8 cellular contexts compared by ENCODE assay signal in the genomic region with DNA sequence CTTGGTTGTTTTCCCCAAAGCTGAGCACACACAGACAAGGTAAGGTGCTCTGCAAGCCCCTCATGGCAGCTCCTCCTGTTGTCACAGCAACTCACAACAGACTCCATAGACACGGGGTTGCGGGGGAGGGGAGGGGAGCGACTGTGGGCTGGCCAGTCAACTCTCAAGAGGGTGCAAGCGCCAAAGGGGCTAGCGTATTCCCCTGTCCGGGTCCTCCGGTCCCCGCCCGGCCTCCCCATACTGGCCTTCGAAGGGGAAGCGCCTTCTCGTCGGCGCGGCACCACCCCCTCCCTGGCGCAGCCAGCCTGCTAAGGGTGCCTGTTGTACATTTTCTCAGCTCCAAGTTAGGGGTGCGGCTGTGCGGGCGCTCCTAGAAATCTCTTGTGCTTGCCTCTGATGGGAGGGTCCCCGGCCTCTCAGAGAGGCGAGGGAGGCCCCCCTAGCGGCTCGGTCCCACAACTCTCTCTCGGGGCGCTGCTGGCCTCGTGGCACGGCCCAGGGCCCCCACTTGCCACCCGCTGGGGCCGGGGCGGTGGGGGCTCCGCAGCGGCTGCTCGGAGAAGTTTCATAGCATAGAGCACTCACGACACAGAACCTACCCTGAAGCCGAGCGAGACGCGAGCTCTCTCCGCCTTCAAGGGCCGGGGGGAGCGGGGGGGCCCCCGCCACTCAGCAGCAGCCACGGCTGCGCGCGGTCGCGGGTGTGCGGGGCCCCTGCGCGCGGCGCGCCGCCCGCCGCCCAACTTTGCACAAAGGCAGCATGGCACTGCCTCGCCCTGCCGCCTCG. TPM values are rescaled to one million over a fixed set of nuclear protein-coding genes. Genes with fewer than 3 reads are reported as not detected.
DNase-seq lines count a peak whose midpoint lies in the region; ATAC-seq lines count a peak whose summit lies in the region.

No MANE protein-coding gene starts in this region.

- H3K9ac ChIP-seq in adipocyte (ENCODE audit: low read length), result peak overlapping the region; percentile 94

- intact Hi-C loops in cardiac septum (cut with DNase I), result loop anchor here (2.0 kb wide), 1 partner anchor 43 kb away; no protein-coding TSS in a partner anchor

- H3K4me3 ChIP-seq in adipocyte (ENCODE audit: low read length), result peak overlapping the region; percentile 84

- no peaks in the 10 kb centered on the region for H3K36me3 ChIP-seq in adipocyte (ENCODE audit: control insufficient read depth, insufficient read depth, low read length, severe bottlenecking)

- peaks cover 41% of the 10 kb centered on the region for H3K4me1 ChIP-seq in adipocyte (ENCODE audit: control insufficient read depth, insufficient read depth, low read length)

- no peaks in the 10 kb centered on the region for H3K9me3 ChIP-seq in adipocyte (ENCODE audit: control insufficient read depth, low read length)

- no peaks in the 10 kb centered on the region for H3K27me3 ChIP-seq in adipocyte (replicated peaks; ENCODE audit: control insufficient read depth, insufficient read depth, low read length)

- DNase-seq in stimulated activated CD4-positive, alpha-beta T cell treated with anti-CD3 and anti-CD28 coated beads, Interleukin-12 subunit alpha, Interleukin-12 subunit beta, amount 100 ng/mL, for 4 hours, result peak; percentile 5
- no peak for DNase-seq in stimulated activated CD4-positive, alpha-beta T cell treated with anti-CD3 and anti-CD28 coated beads, Interleukin-2, amount 100 ng/mL, for 48 hours
- DNase-seq in NCI-H526 treated with DMSO at 0.1 percent for 48 hours (lab: John Stamatoyannopoulos, UW) (peak; percentile 57), adipocyte (ENCODE audit: low read depth) (peak; percentile 73), cardiac septum (ENCODE audit: low spot score) (peak; percentile 86), nucleus accumbens (lab: John Stamatoyannopoulos, UW) (peak in 54 of 56 donors; percentile 27 to 90 (median 76))

- ATAC-seq in HG02852 (IDR thresholded peaks at IDR 0.05; ENCODE audit: unreplicated experiment) (peak; percentile 26), GM21526 (IDR thresholded peaks at IDR 0.05; ENCODE audit: low FRiP score, unreplicated experiment) (no peak)

RNA-seq across cellular contexts. Expression of a gene that starts 0.4 kb away (rescaled TPM):
- total RNA-seq in cardiac septum, result 16.3 TPM

Comparison
In these comparisons a context has a peak if more than half of its experiments do, and no peak if none do; other contexts are left out.
1. DNase-seq: peak in stimulated activated CD4-positive, alpha-beta T cell treated with anti-CD3 and anti-CD28 coated beads, Interleukin-12 subunit alpha, Interleukin-12 subunit beta, amount 100 ng/mL, for 4 hours (single experiment), NCI-H526 treated with DMSO at 0.1 percent for 48 hours (single experiment), adipocyte (single experiment), cardiac septum (single experiment) and nucleus accumbens (54 of 56); none in stimulated activated CD4-positive, alpha-beta T cell treated with anti-CD3 and anti-CD28 coated beads, Interleukin-2, amount 100 ng/mL, for 48 hours (0 of 2).